In the genomic region with DNA sequence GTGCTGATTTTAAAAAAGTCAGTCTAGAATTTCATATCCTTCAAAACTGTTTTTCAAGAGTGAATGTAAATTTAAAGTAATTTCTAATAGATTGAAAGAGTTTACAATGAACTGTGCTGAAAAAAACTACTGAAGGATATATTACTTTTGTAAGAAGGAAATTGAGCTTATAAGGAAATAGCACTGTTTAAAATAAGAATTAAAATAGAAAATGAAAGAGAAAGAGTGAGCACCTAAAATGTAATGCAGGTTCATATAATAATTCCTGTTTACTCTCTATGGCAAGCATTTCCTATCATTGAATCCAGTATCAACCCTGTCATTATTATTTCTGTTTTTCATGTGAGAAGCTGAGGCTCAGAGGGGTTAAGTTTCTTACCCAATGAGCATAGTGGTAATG, we compare ENCODE assay signal across 22 cellular contexts. TPM values are rescaled to one million over a fixed set of nuclear protein-coding genes. Genes with fewer than 3 reads are reported as not detected.
DNase-seq lines count a peak whose midpoint lies in the region; ATAC-seq, FAIRE-seq and TF ChIP-seq lines count a peak whose summit lies in the region.
"Had no signal": no experiment of that assay in that cellular context is flagged by ENCODE, and none has a peak within 500 bp of the region (broad histone marks: within the 10 kb centered on the region; RNA-seq: fewer than 3 reads in every experiment).

No MANE protein-coding gene starts in this region.

- no peaks in the 10 kb centered on the region for H3K4me1 ChIP-seq in upper lobe of right lung
- H3K4me1 ChIP-seq: prostate gland, upper lobe of left lung had no signal

- H3K27me3 Mint-ChIP-seq in activated CD4-positive, alpha-beta T cell treated with anti-CD3 and anti-CD28 coated beads for 36 hours = no peaks in the 10 kb centered on the region
- no peaks in the 10 kb centered on the region for H3K27me3 Mint-ChIP-seq in activated naive CD8-positive, alpha-beta T cell
- no peaks in the 10 kb centered on the region for H3K27me3 Mint-ChIP-seq in natural killer cell (ENCODE audit: low read depth in 2 of 2)

- no peak for DNase-seq in activated CD4-positive, alpha-beta T cell treated with anti-CD3 and anti-CD28 coated beads for 36 hours
- DNase-seq in activated CD4-positive, alpha-beta T cell treated with anti-CD3 and anti-CD28 coated beads for 1 hour = no peak
- DNase-seq in GM18507 (ENCODE audit: extremely low spot score, insufficient read length, low read depth) = no peak
- DNase-seq in natural killer cell = no peak
- no peak for DNase-seq in activated effector memory CD4-positive, alpha-beta T cell treated with anti-CD3 and anti-CD28 coated beads, Interleukin-2, amount 50 U/mL, for 16 hours
- no peak for DNase-seq in dermis blood vessel endothelial cell
- DNase-seq in upper lobe of right lung = no peak
- DNase-seq: activated CD4-positive, CD25-positive, alpha-beta regulatory T cell; amygdala; C1 segment of cervical spinal cord; DMS153; mesendoderm; NCI-H146; NCI-H748 treated with DMSO at 0.1 percent for 48 hours; SIG-M5; stimulated activated CD4-positive, alpha-beta T cell treated with anti-CD3 and anti-CD28 coated beads, Interleukin-2, amount 100 ng/mL, for 24 hours; upper lobe of left lung had no signal

- no peaks in the 10 kb centered on the region for H3K36me3 ChIP-seq in upper lobe of right lung
- H3K36me3 ChIP-seq: prostate gland, upper lobe of left lung had no signal

- intact Hi-C loops in activated CD4-positive, alpha-beta T cell treated with anti-CD3 and anti-CD28 coated beads for 36 hours (cut with DNase I, micrococcal nuclease) = no loop called here
- intact Hi-C loops in natural killer cell (cut with micrococcal nuclease) = no loop called here
- intact Hi-C loops in upper lobe of right lung (cut with DNase I) = no loop called here

- no peak overlapping the region for H3K4me3 ChIP-seq in upper lobe of right lung
- H3K4me3 ChIP-seq: A549, prostate gland, upper lobe of left lung had no signal

- no peak for ATAC-seq in activated CD4-positive, alpha-beta T cell treated with anti-CD3 and anti-CD28 coated beads for 36 hours
- ATAC-seq in natural killer cell = no peak
- no peak for ATAC-seq in upper lobe of right lung
- ATAC-seq: A549 had no signal

- TF ChIP-seq CTCF in natural killer cell (IDR thresholded peaks at IDR 0.05) = no peak
- no peak for TF ChIP-seq CTCF in upper lobe of right lung (IDR thresholded peaks at IDR 0.05)

- H3K9me3 ChIP-seq in upper lobe of right lung = no peaks in the 10 kb centered on the region
- H3K9me3 ChIP-seq: A549, prostate gland, upper lobe of left lung had no signal

- peak; percentile 71 for FAIRE-seq in GM18507 (lab: Jason Lieb, UNC)
- FAIRE-seq: A549, frontal cortex, H54 had no signal

- peaks cover 26% of the 10 kb centered on the region for H3K4me1 Mint-ChIP-seq in activated CD4-positive, alpha-beta T cell treated with anti-CD3 and anti-CD28 coated beads for 36 hours
- H3K4me1 Mint-ChIP-seq in activated naive CD8-positive, alpha-beta T cell (ENCODE audit: low read depth) = peaks cover 29% of the 10 kb centered on the region
- H3K4me1 Mint-ChIP-seq in natural killer cell = peaks cover 20 to 24% of the 10 kb centered on the region in 2 donors

- no peak overlapping the region for H3K27ac ChIP-seq in upper lobe of right lung
- H3K27ac ChIP-seq: A549, prostate gland, upper lobe of left lung had no signal

- no peaks in the 10 kb centered on the region for H3K27me3 ChIP-seq in upper lobe of right lung
- H3K27me3 ChIP-seq: upper lobe of left lung had no signal

- no peaks in the 10 kb centered on the region for H3K36me3 Mint-ChIP-seq in activated CD4-positive, alpha-beta T cell treated with anti-CD3 and anti-CD28 coated beads for 36 hours (ENCODE audit: low read depth)
- H3K36me3 Mint-ChIP-seq in activated naive CD8-positive, alpha-beta T cell = no peaks in the 10 kb centered on the region
- no peaks in the 10 kb centered on the region for H3K36me3 Mint-ChIP-seq in natural killer cell

- no peaks in the 10 kb centered on the region for H3K9me3 Mint-ChIP-seq in activated CD4-positive, alpha-beta T cell treated with anti-CD3 and anti-CD28 coated beads for 36 hours (ENCODE audit: low read depth)
- H3K9me3 Mint-ChIP-seq in activated naive CD8-positive, alpha-beta T cell (ENCODE audit: low read depth) = no peaks in the 10 kb centered on the region
- no peaks in the 10 kb centered on the region for H3K9me3 Mint-ChIP-seq in natural killer cell

- POLR2A ChIA-PET in activated CD4-positive, alpha-beta T cell treated with anti-CD3 and anti-CD28 coated beads for 36 hours (lab: Charles Lee) = no interaction called here

- H3K4me3 Mint-ChIP-seq in activated CD4-positive, alpha-beta T cell treated with anti-CD3 and anti-CD28 coated beads for 36 hours = no peak overlapping the region
- H3K4me3 Mint-ChIP-seq in activated naive CD8-positive, alpha-beta T cell = peak overlapping the region; percentile 38
- peak overlapping the region; percentile 49 for H3K4me3 Mint-ChIP-seq in natural killer cell

- CTCF ChIA-PET in activated CD4-positive, alpha-beta T cell treated with anti-CD3 and anti-CD28 coated beads for 36 hours (lab: Charles Lee) = no interaction called here

- H3K27ac Mint-ChIP-seq in activated CD4-positive, alpha-beta T cell treated with anti-CD3 and anti-CD28 coated beads for 36 hours = peak overlapping the region; percentile 65
- peak overlapping the region; percentile 88 for H3K27ac Mint-ChIP-seq in activated naive CD8-positive, alpha-beta T cell
- H3K27ac Mint-ChIP-seq in natural killer cell = peak overlapping the region; percentile 74 to 82

RNA-seq across cellular contexts. Expression of gene AKAP11, which starts 57.3 kb away (rescaled TPM):
- 10 to 100 TPM; 38.9 to 39.4 TPM for total RNA-seq in activated CD4-positive, alpha-beta T cell treated with anti-CD3 and anti-CD28 coated beads for 36 hours
- total RNA-seq in natural killer cell (10 to 100 TPM; 23.6 to 31.9 (median 26.8) TPM), dermis blood vessel endothelial cell (22.5 and 36.7 TPM in 2 replicates), upper lobe of right lung (37.2 TPM)
